Comparison of ENCODE assay signal across 30 cellular contexts in the genomic region with DNA sequence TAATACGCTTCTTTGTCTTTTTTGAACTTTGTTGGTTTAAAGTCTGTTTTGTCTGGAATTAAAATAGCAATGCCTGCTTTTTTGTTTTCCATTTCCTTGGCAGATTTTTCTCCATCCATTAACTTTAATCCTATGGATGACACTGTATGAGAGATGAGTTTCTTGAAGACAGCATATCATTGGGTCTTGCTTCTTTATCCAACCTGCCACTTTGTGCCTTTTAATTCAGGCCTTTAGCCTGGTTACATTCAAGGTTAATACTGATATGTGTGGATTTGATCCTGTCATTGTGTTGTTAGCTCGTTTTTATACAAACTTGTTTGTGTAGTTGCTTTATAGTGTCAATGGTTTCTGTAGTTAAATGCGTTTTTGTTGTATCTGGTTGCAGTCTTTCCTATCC.
A peak's percentile ranks its signal among the peaks of the same experiment; 100 is the strongest.
DNase-seq lines count a peak whose midpoint lies in the region; ATAC-seq, FAIRE-seq and TF ChIP-seq lines count a peak whose summit lies in the region.
"Had no signal": no experiment of that assay in that cellular context is flagged by ENCODE, and none has a peak within 500 bp of the region (broad histone marks: within the 10 kb centered on the region; RNA-seq: fewer than 3 reads in every experiment).

No MANE protein-coding gene starts in this region.

- WGBS in A549 (ENCODE audit: missing lambda C conversion rate), result 37% methylated on average over 3 of the region's 3 CpGs

- H3K4me3 ChIP-seq in A549 (no peak overlapping the region), HEK293 (ENCODE audit: low read depth, low read length) (no peak overlapping the region)
- H3K4me3 ChIP-seq: BLaER1; BLaER1 treated with 17β-estradiol and CSF1 and Interleukin-3, amounts not matched to agents 10 nM and 100 nM had no signal

- ATAC-seq in A549, result no peak
- ATAC-seq in HG03280 (IDR thresholded peaks at IDR 0.05; ENCODE audit: unreplicated experiment), result no peak
- ATAC-seq: CD8-positive, alpha-beta T cell had no signal

- CTCF ChIA-PET in A549 (lab: Yijun Ruan, JAX) (no interaction called here), HEK293 (lab: Yijun Ruan, JAX) (no interaction called here)

- peaks cover 9% of the 10 kb centered on the region; the same call in 2 of the 3 replicates for H3K9me3 ChIP-seq in A549
- no peaks in the 10 kb centered on the region for H3K9me3 ChIP-seq in HEK293 (ENCODE audit: control insufficient read depth, insufficient read depth, low read depth, low read length)
- H3K9me3 ChIP-seq: BE2C had no signal

- H3K27ac ChIP-seq in A549 (no peak overlapping the region), HEK293 (ENCODE audit: extremely low read depth, low read depth, low read length) (no peak overlapping the region)
- H3K27ac ChIP-seq: 22Rv1; BLaER1; BLaER1 treated with 17β-estradiol and CSF1 and Interleukin-3, amounts not matched to agents 10 nM and 100 nM; C4-2B had no signal

- TF ChIP-seq CTCF in A549 (IDR thresholded peaks at IDR 0.05) (no peak), HEK293 (tag by site-specific recombination; IDR thresholded peaks at IDR 0.05) (no peak), GM20000 (IDR thresholded peaks at IDR 0.05; ENCODE audit: extremely low read depth, missing control alignments) (no peak)

- POLR2A ChIA-PET in A549 (lab: Yijun Ruan, JAX), result no interaction called here
- POLR2A ChIA-PET in HEK293 (lab: Yijun Ruan, JAX), result no interaction called here

- DNase-seq in A549 (ENCODE audit: low read depth in 1 of 2, low spot score in 1 of 2) (no peak), GM20000 (ENCODE audit: low spot score) (no peak)
- DNase-seq: 8988T; ACHN; AML-193; BE2C; C1 segment of cervical spinal cord; Caco-2; Calu3; CD4-positive, alpha-beta memory T cell; CD4-positive, alpha-beta T cell; CD4-positive, CD25-positive, alpha-beta regulatory T cell; CD8-positive, alpha-beta memory T cell; CD8-positive, alpha-beta T cell; COR-L47; DMS 273 treated with DMSO at 0.1 percent for 48 hours; DMS153; DMS53; DMS79; DMS79 treated with DMSO at 0.1 percent for 48 hours; DND-41; EL had no signal

- H3K4me2 ChIP-seq in A549, result no peak overlapping the region
- H3K4me2 ChIP-seq: BLaER1; BLaER1 treated with 17β-estradiol and CSF1 and Interleukin-3, amounts not matched to agents 10 nM and 100 nM had no signal

- TF ChIP-seq POLR2A in A549 (IDR thresholded peaks at IDR 0.05; ENCODE audit: low read length), result no peak

- no peak for TF ChIP-seq RAD21 in A549 (conservative IDR thresholded peaks at IDR 0.05 in 1 of 2, IDR thresholded peaks at IDR 0.05 in 1 of 2)

- peak; percentile 13 for FAIRE-seq in A549 (lab: Jason Lieb, UNC)
- FAIRE-seq: A204.1, D721Med had no signal

- H3K36me3 ChIP-seq in HEK293 (ENCODE audit: control insufficient read depth in 2 of 2, insufficient read depth in 1 of 2, low read length in 2 of 2), result no peaks in the 10 kb centered on the region
- H3K36me3 ChIP-seq: BE2C; BLaER1; BLaER1 treated with 17β-estradiol and CSF1 and Interleukin-3, amounts not matched to agents 10 nM and 100 nM had no signal

- TF ChIP-seq EP300 in A549 (IDR thresholded peaks at IDR 0.05), result no peak

- H3K4me1 ChIP-seq in A549 (no peaks in the 10 kb centered on the region), HEK293 (ENCODE audit: control insufficient read depth, insufficient read depth, low read length) (no peaks in the 10 kb centered on the region)
- H3K4me1 ChIP-seq: BE2C; BLaER1; BLaER1 treated with 17β-estradiol and CSF1 and Interleukin-3, amounts not matched to agents 10 nM and 100 nM; Caco-2 had no signal

TF ChIP-seq in A549, 52 proteins besides CTCF, POLR2A, EP300 and RAD21 (continues in another document):
- TF ChIP-seq HOXB5 (CRISPR knock-in tag; IDR thresholded peaks at IDR 0.05), result no peak
- no peak for TF ChIP-seq ATOH8 (CRISPR knock-in tag; IDR thresholded peaks at IDR 0.05; ENCODE audit: low read depth)
- TF ChIP-seq NFE2L2 (conservative IDR thresholded peaks at IDR 0.05; ENCODE audit: low read length), result no peak
- TF ChIP-seq CBX2 (IDR thresholded peaks at IDR 0.05; ENCODE audit: borderline replicate concordance, low read depth), result no peak
- TF ChIP-seq, protein P1, sequence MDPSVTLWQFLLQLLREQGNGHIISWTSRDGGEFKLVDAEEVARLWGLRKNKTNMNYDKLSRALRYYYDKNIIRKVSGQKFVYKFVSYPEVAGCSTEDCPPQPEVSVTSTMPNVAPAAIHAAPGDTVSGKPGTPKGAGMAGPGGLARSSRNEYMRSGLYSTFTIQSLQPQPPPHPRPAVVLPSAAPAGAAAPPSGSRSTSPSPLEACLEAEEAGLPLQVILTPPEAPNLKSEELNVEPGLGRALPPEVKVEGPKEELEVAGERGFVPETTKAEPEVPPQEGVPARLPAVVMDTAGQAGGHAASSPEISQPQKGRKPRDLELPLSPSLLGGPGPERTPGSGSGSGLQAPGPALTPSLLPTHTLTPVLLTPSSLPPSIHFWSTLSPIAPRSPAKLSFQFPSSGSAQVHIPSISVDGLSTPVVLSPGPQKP (IDR thresholded peaks at IDR 0.05; ENCODE audit: low read depth, low read length), result no peak
- no peak for TF ChIP-seq CEBPB (IDR thresholded peaks at IDR 0.05)
- no peak for TF ChIP-seq HMGXB4 (CRISPR knock-in tag; IDR thresholded peaks at IDR 0.05; ENCODE audit: borderline replicate concordance)

TF ChIP-seq in HEK293, 187 proteins besides CTCF, POLR2A, EP300 and RAD21:
- TF ChIP-seq SETDB1 (IDR thresholded peaks at IDR 0.05; ENCODE audit: insufficient read length, low read length) (peak; percentile 83), ZNF654 (tag by site-specific recombination; IDR thresholded peaks at IDR 0.05; ENCODE audit: low read depth) (no peak), ZNF843 (tag by site-specific recombination; IDR thresholded peaks at IDR 0.05) (no peak), ZNF341 (tag by site-specific recombination; IDR thresholded peaks at IDR 0.05; ENCODE audit: low read depth) (no peak), ZNF529 (tag by site-specific recombination; IDR thresholded peaks at IDR 0.05; ENCODE audit: insufficient replicate concordance) (peak; percentile 68), TRIM28 (IDR thresholded peaks at IDR 0.05; ENCODE audit: borderline replicate concordance, low read length) (peak; percentile 60; the same call in 1 of the 2 replicates), ZNF501 (tag by site-specific recombination; IDR thresholded peaks at IDR 0.05) (no peak)
TF ChIP-seq in HEK293: peak in this region for 3.
